ENCODE assay signal across 31 cellular contexts in genomic region chr10:108244443-108245228, GRCh38.
"Had no signal": no experiment of that assay in that cellular context is flagged by ENCODE, and none has a peak within 500 bp of the region (broad histone marks: within the 10 kb centered on the region; RNA-seq: fewer than 3 reads in every experiment).

No MANE protein-coding gene starts in this region.

- H3K9ac ChIP-seq: neural progenitor cell, parathyroid adenoma had no signal

- H3K4me3 Mint-ChIP-seq: activated CD4-positive, alpha-beta memory T cell treated with anti-CD3 and anti-CD28 coated beads, Interleukin-2, amount 10 ng/mL, durations not matched to agents 7 days and 5 days; activated CD4-positive, alpha-beta T cell treated with anti-CD3 and anti-CD28 coated beads, Interleukin-2, amount 10 ng/mL, durations not matched to agents 7 days and 5 days; activated naive CD4-positive, alpha-beta T cell treated with anti-CD3 and anti-CD28 coated beads, Interleukin-2, amount 10 ng/mL, durations not matched to agents 7 days and 5 days; activated T-cell treated with anti-CD3 and anti-CD28 coated beads, Interleukin-2, amount 50 U/mL, for 24 hours; memory B cell; natural killer cell; neural progenitor cell; stimulated activated effector memory CD8-positive, alpha-beta T cell treated with anti-CD3 and anti-CD28 coated beads, Interleukin-12 subunit alpha, Interleukin-12 subunit beta, amount 100 ng/mL, for 72 hours; stimulated activated naive CD8-positive, alpha-beta T cell treated with anti-CD3 and anti-CD28 coated beads, Interleukin-15, Interleukin-2, amounts not matched to agents 100 ng/mL and 50 ng/mL, for 24 hours; T-helper 17 cell; type B pancreatic cell had no signal

- H3K9me3 ChIP-seq: sigmoid colon, thoracic aorta, uterus had no signal

- H2AFZ ChIP-seq: neural progenitor cell, parathyroid adenoma had no signal

- H3K79me2 ChIP-seq: parathyroid adenoma had no signal

- FAIRE-seq: astrocyte, keratinocyte, small intestine had no signal

- ATAC-seq: gastroesophageal sphincter; left colon; natural killer cell; psoas muscle; stimulated activated effector memory CD8-positive, alpha-beta T cell treated with anti-CD3 and anti-CD28 coated beads, Interleukin-12 subunit alpha, Interleukin-12 subunit beta, amount 100 ng/mL, for 72 hours; T-helper 17 cell had no signal

- H3K4me1 Mint-ChIP-seq: activated CD4-positive, alpha-beta memory T cell treated with anti-CD3 and anti-CD28 coated beads, Interleukin-2, amount 10 ng/mL, durations not matched to agents 7 days and 5 days; activated CD4-positive, alpha-beta T cell treated with anti-CD3 and anti-CD28 coated beads, Interleukin-2, amount 10 ng/mL, durations not matched to agents 7 days and 5 days; activated naive CD4-positive, alpha-beta T cell treated with anti-CD3 and anti-CD28 coated beads, Interleukin-2, amount 10 ng/mL, durations not matched to agents 7 days and 5 days; memory B cell; natural killer cell; neural progenitor cell; stimulated activated effector memory CD8-positive, alpha-beta T cell treated with anti-CD3 and anti-CD28 coated beads, Interleukin-12 subunit alpha, Interleukin-12 subunit beta, amount 100 ng/mL, for 72 hours; T-helper 17 cell had no signal

- H3K4me2 ChIP-seq: neural progenitor cell had no signal

- H3K36me3 Mint-ChIP-seq: activated naive CD4-positive, alpha-beta T cell treated with anti-CD3 and anti-CD28 coated beads, Interleukin-2, amount 10 ng/mL, durations not matched to agents 7 days and 5 days; memory B cell; neural progenitor cell; stimulated activated effector memory CD8-positive, alpha-beta T cell treated with anti-CD3 and anti-CD28 coated beads, Interleukin-12 subunit alpha, Interleukin-12 subunit beta, amount 100 ng/mL, for 72 hours; type B pancreatic cell had no signal

- DNase-seq: activated CD4-positive, alpha-beta memory T cell treated with anti-CD3 and anti-CD28 coated beads, Interleukin-2, amount 10 ng/mL, durations not matched to agents 7 days and 5 days; activated CD4-positive, alpha-beta T cell treated with anti-CD3 and anti-CD28 coated beads for 1 hour; activated CD4-positive, alpha-beta T cell treated with anti-CD3 and anti-CD28 coated beads, Interleukin-2, amount 10 ng/mL, durations not matched to agents 7 days and 5 days; activated CD8-positive, alpha-beta memory T cell treated with anti-CD3 and anti-CD28 coated beads, Interleukin-2, amount 50 U/mL, for 48 hours; activated gamma-delta T cell; activated naive CD4-positive, alpha-beta T cell treated with anti-CD3 and anti-CD28 coated beads, Interleukin-2, amount 10 ng/mL, durations not matched to agents 7 days and 5 days; activated T-cell treated with anti-CD3 and anti-CD28 coated beads, Interleukin-2, amount 50 U/mL, for 24 hours; amniotic stem cell; brain microvascular endothelial cell; central memory CD4-positive, alpha-beta T cell; hippocampal formation; left colon; natural killer cell; occipital lobe; psoas muscle; sigmoid colon; small intestine; stimulated activated CD4-positive, alpha-beta T cell treated with anti-CD3 and anti-CD28 coated beads, Interleukin-4, amount 100 ng/mL, for 24 hours; T-helper 17 cell; T1000; uterus had no signal

- H3K27ac ChIP-seq: brain microvascular endothelial cell, gastroesophageal sphincter, neural progenitor cell, parathyroid adenoma, psoas muscle, sigmoid colon, thoracic aorta, uterus had no signal

- H3K27me3 Mint-ChIP-seq: activated CD4-positive, alpha-beta memory T cell treated with anti-CD3 and anti-CD28 coated beads, Interleukin-2, amount 10 ng/mL, durations not matched to agents 7 days and 5 days; activated CD4-positive, alpha-beta T cell treated with anti-CD3 and anti-CD28 coated beads, Interleukin-2, amount 10 ng/mL, durations not matched to agents 7 days and 5 days; activated naive CD4-positive, alpha-beta T cell treated with anti-CD3 and anti-CD28 coated beads, Interleukin-2, amount 10 ng/mL, durations not matched to agents 7 days and 5 days; activated T-cell treated with anti-CD3 and anti-CD28 coated beads, Interleukin-2, amount 50 U/mL, for 24 hours; memory B cell; stimulated activated naive CD8-positive, alpha-beta T cell treated with anti-CD3 and anti-CD28 coated beads, Interleukin-15, Interleukin-2, amounts not matched to agents 100 ng/mL and 50 ng/mL, for 24 hours; T-helper 17 cell; type B pancreatic cell had no signal

- H3K36me3 ChIP-seq: brain microvascular endothelial cell, gastroesophageal sphincter, sigmoid colon, thoracic aorta, uterus had no signal

- H3K4me1 ChIP-seq: gastroesophageal sphincter, parathyroid adenoma, psoas muscle, sigmoid colon, uterus had no signal

- H3K27ac Mint-ChIP-seq: activated CD4-positive, alpha-beta memory T cell treated with anti-CD3 and anti-CD28 coated beads, Interleukin-2, amount 10 ng/mL, durations not matched to agents 7 days and 5 days; activated CD4-positive, alpha-beta T cell treated with anti-CD3 and anti-CD28 coated beads, Interleukin-2, amount 10 ng/mL, durations not matched to agents 7 days and 5 days; activated naive CD4-positive, alpha-beta T cell treated with anti-CD3 and anti-CD28 coated beads, Interleukin-2, amount 10 ng/mL, durations not matched to agents 7 days and 5 days; activated T-cell treated with anti-CD3 and anti-CD28 coated beads, Interleukin-2, amount 50 U/mL, for 24 hours; memory B cell; natural killer cell; neural progenitor cell; stimulated activated effector memory CD8-positive, alpha-beta T cell treated with anti-CD3 and anti-CD28 coated beads, Interleukin-12 subunit alpha, Interleukin-12 subunit beta, amount 100 ng/mL, for 72 hours; stimulated activated naive CD8-positive, alpha-beta T cell treated with anti-CD3 and anti-CD28 coated beads, Interleukin-15, Interleukin-2, amounts not matched to agents 100 ng/mL and 50 ng/mL, for 24 hours; T-helper 17 cell; type B pancreatic cell had no signal

- H3K4me3 ChIP-seq: gastroesophageal sphincter, neural progenitor cell, psoas muscle, sigmoid colon, thoracic aorta, uterus had no signal

- H3K27me3 ChIP-seq: brain microvascular endothelial cell, gastroesophageal sphincter, neural progenitor cell, sigmoid colon, uterus had no signal
